In genomic region chr18:39742015-39742466, GRCh38 we compare ENCODE assay signal across 1 cellular context.
TF ChIP-seq lines count a peak whose summit lies in the region.

No MANE protein-coding gene starts in this region.

TF ChIP-seq in HEK293, 187 proteins besides CTCF, POLR2A, EP300 and RAD21 (continued from another document and continues in another):
- no peak for TF ChIP-seq YY2 (tag by site-specific recombination; IDR thresholded peaks at IDR 0.05)
- no peak for TF ChIP-seq ZNF391 (tag by site-specific recombination; IDR thresholded peaks at IDR 0.05; ENCODE audit: borderline replicate concordance, low read depth)
- TF ChIP-seq ZNF585B (tag by site-specific recombination; IDR thresholded peaks at IDR 0.05): no peak
- TF ChIP-seq SCRT2 (tag by site-specific recombination; IDR thresholded peaks at IDR 0.05): no peak
- no peak for TF ChIP-seq MEIS1 (CRISPR knock-in tag; IDR thresholded peaks at IDR 0.05; ENCODE audit: borderline replicate concordance)
- TF ChIP-seq ZNF404 (tag by site-specific recombination; IDR thresholded peaks at IDR 0.05): no peak
- TF ChIP-seq ZNF26 (tag by site-specific recombination; IDR thresholded peaks at IDR 0.05): no peak
- peak; percentile 41 for TF ChIP-seq PRDM6 (tag by site-specific recombination; IDR thresholded peaks at IDR 0.05)
- no peak for TF ChIP-seq ZSCAN18 (tag by site-specific recombination; IDR thresholded peaks at IDR 0.05)
- peak; percentile 99 for TF ChIP-seq FEZF1 (tag by site-specific recombination; IDR thresholded peaks at IDR 0.05)
- no peak for TF ChIP-seq ZNF114 (tag by site-specific recombination; IDR thresholded peaks at IDR 0.05)
- no peak for TF ChIP-seq ZNF645 (tag by site-specific recombination; IDR thresholded peaks at IDR 0.05)
- no peak for TF ChIP-seq SP2 (tag by site-specific recombination; IDR thresholded peaks at IDR 0.05)
- no peak for TF ChIP-seq ZNF324 (tag by site-specific recombination; IDR thresholded peaks at IDR 0.05)
- no peak for TF ChIP-seq ZNF362 (tag by site-specific recombination; IDR thresholded peaks at IDR 0.05)
- peak; percentile 65 for TF ChIP-seq ZBTB44 (tag by site-specific recombination; IDR thresholded peaks at IDR 0.05)
- 0 out of 2 replicates have a peak, but pooled peaks have one; percentile 34 for TF ChIP-seq IKZF3 (tag by site-specific recombination; IDR thresholded peaks at IDR 0.05)
- no peak for TF ChIP-seq ZNF426 (tag by site-specific recombination; IDR thresholded peaks at IDR 0.05)
- no peak for TF ChIP-seq EGR2 (tag by site-specific recombination; IDR thresholded peaks at IDR 0.05; ENCODE audit: low read depth)
- TF ChIP-seq OSR2 (tag by site-specific recombination; IDR thresholded peaks at IDR 0.05): peak; percentile 81
- TF ChIP-seq ZNF660 (tag by site-specific recombination; IDR thresholded peaks at IDR 0.05): no peak
- no peak for TF ChIP-seq ZEB2 (tag by site-specific recombination; IDR thresholded peaks at IDR 0.05)
- no peak for TF ChIP-seq ATF2 (tag by site-specific recombination; IDR thresholded peaks at IDR 0.05; ENCODE audit: low read depth)
- no peak for TF ChIP-seq ZNF350 (tag by site-specific recombination; IDR thresholded peaks at IDR 0.05)
- peak; percentile 93 for TF ChIP-seq ZNF10 (tag by site-specific recombination; IDR thresholded peaks at IDR 0.05)
- no peak; the same call in 1 of the 2 replicates for TF ChIP-seq KLF10 (tag by site-specific recombination; IDR thresholded peaks at IDR 0.05)
- no peak for TF ChIP-seq SALL2 (tag by site-specific recombination; IDR thresholded peaks at IDR 0.05; ENCODE audit: borderline replicate concordance)
- peak; percentile 67 for TF ChIP-seq SP7 (tag by site-specific recombination; IDR thresholded peaks at IDR 0.05)
- TF ChIP-seq ZNF214 (tag by site-specific recombination; IDR thresholded peaks at IDR 0.05; ENCODE audit: borderline replicate concordance): no peak
- no peak for TF ChIP-seq KLF17 (tag by site-specific recombination; IDR thresholded peaks at IDR 0.05)
- no peak for TF ChIP-seq ZNF138 (tag by site-specific recombination; IDR thresholded peaks at IDR 0.05; ENCODE audit: borderline replicate concordance)
- TF ChIP-seq ZNF792 (tag by site-specific recombination; IDR thresholded peaks at IDR 0.05): no peak
- TF ChIP-seq ZNF280D (tag by site-specific recombination; IDR thresholded peaks at IDR 0.05): no peak
- TF ChIP-seq PATZ1 (tag by site-specific recombination; IDR thresholded peaks at IDR 0.05): no peak
- peak; percentile 54 for TF ChIP-seq ZXDB (tag by site-specific recombination; IDR thresholded peaks at IDR 0.05)
- TF ChIP-seq GLIS1 (tag by site-specific recombination; IDR thresholded peaks at IDR 0.05): 0 out of 2 replicates have a peak, but pooled peaks have one; percentile 11
- no peak for TF ChIP-seq ZNF366 (tag by site-specific recombination; conservative IDR thresholded peaks at IDR 0.05)
- TF ChIP-seq ZNF600 (tag by site-specific recombination; IDR thresholded peaks at IDR 0.05): peak; percentile 52; the same call in 1 of the 2 replicates
- no peak for TF ChIP-seq BCL11B (tag by site-specific recombination; IDR thresholded peaks at IDR 0.05; ENCODE audit: low read depth)
- no peak for TF ChIP-seq ZBTB10 (tag by site-specific recombination; IDR thresholded peaks at IDR 0.05)
- peak; percentile 33; the same call in 1 of the 2 replicates for TF ChIP-seq ZNF558 (tag by site-specific recombination; IDR thresholded peaks at IDR 0.05)
- 0 out of 2 replicates have a peak, but pooled peaks have one; percentile 73 for TF ChIP-seq GFI1B (tag by site-specific recombination; IDR thresholded peaks at IDR 0.05)
- TF ChIP-seq ZNF239 (tag by site-specific recombination; IDR thresholded peaks at IDR 0.05): no peak
- no peak for TF ChIP-seq ZNF501 (tag by site-specific recombination; IDR thresholded peaks at IDR 0.05)
- peak; percentile 93 for TF ChIP-seq TRIM28 (IDR thresholded peaks at IDR 0.05; ENCODE audit: borderline replicate concordance, low read length)
